Comparison of ENCODE assay signal across 1 cellular context in genomic region chr6:73566954-73567591, GRCh38.
TF ChIP-seq lines count a peak whose summit lies in the region.

No MANE protein-coding gene starts in this region.

TF ChIP-seq in HepG2, 621 proteins besides CTCF, POLR2A, EP300 and RAD21 (continued from another document and continues in another):
- peak; percentile 93 for TF ChIP-seq ATF2 (CRISPR knock-in tag; IDR thresholded peaks at IDR 0.05)
- no peak for TF ChIP-seq ZFP41 (CRISPR knock-in tag; IDR thresholded peaks at IDR 0.05; ENCODE audit: borderline replicate concordance)
- no peak; the same call in 1 of the 2 replicates for TF ChIP-seq ZC3H4 (CRISPR knock-in tag; IDR thresholded peaks at IDR 0.05; ENCODE audit: borderline replicate concordance)
- no peak for TF ChIP-seq TBL1XR1 (IDR thresholded peaks at IDR 0.05; ENCODE audit: borderline replicate concordance, low read length, partially characterized antibody)
- TF ChIP-seq RNF219 (CRISPR knock-in tag; IDR thresholded peaks at IDR 0.05), result no peak; the same call in 1 of the 2 replicates
- TF ChIP-seq NCOA2 (CRISPR knock-in tag; IDR thresholded peaks at IDR 0.05), result peak; percentile 84
- no peak for TF ChIP-seq ZSCAN12 (CRISPR knock-in tag; IDR thresholded peaks at IDR 0.05)
- 0 out of 2 replicates have a peak, but pooled peaks have one; percentile 4 for TF ChIP-seq NKX3-1 (CRISPR knock-in tag; IDR thresholded peaks at IDR 0.05)
- TF ChIP-seq FOXK1 (CRISPR knock-in tag; IDR thresholded peaks at IDR 0.05; ENCODE audit: borderline replicate concordance, low read depth), result peak; percentile 53; the same call in 1 of the 2 replicates
- TF ChIP-seq ZNF30 (CRISPR knock-in tag; IDR thresholded peaks at IDR 0.05), result no peak
- 0 out of 2 replicates have a peak, but pooled peaks have one; percentile 66 for TF ChIP-seq ZNF503 (CRISPR knock-in tag; IDR thresholded peaks at IDR 0.05)
- peak; percentile 63; the same call in 1 of the 2 replicates for TF ChIP-seq ZMAT3 (CRISPR knock-in tag; conservative IDR thresholded peaks at IDR 0.05)
- TF ChIP-seq CHD4 (IDR thresholded peaks at IDR 0.05; ENCODE audit: borderline replicate concordance, low read length), result no peak
- no peak for TF ChIP-seq GZF1 (CRISPR knock-in tag; IDR thresholded peaks at IDR 0.05)
- TF ChIP-seq NFKBIZ (CRISPR knock-in tag; IDR thresholded peaks at IDR 0.05), result 0 out of 2 replicates have a peak, but pooled peaks have one; percentile 32
- TF ChIP-seq ELF3 (CRISPR knock-in tag; IDR thresholded peaks at IDR 0.05), result peak; percentile 94
- peak; percentile 77; the same call in 1 of the 2 replicates for TF ChIP-seq ZMYM4 (CRISPR knock-in tag; IDR thresholded peaks at IDR 0.05)
- TF ChIP-seq ZNF276 (CRISPR knock-in tag; IDR thresholded peaks at IDR 0.05; ENCODE audit: low read depth), result no peak
- TF ChIP-seq ATF6 (CRISPR knock-in tag; conservative IDR thresholded peaks at IDR 0.05), result no peak
- peak; percentile 81; the same call in 1 of the 2 replicates for TF ChIP-seq ZNF614 (CRISPR knock-in tag; IDR thresholded peaks at IDR 0.05; ENCODE audit: borderline replicate concordance)
- 0 out of 2 replicates have a peak, but pooled peaks have one; percentile 74 for TF ChIP-seq RERE (CRISPR knock-in tag; IDR thresholded peaks at IDR 0.05; ENCODE audit: low read depth)
- TF ChIP-seq ZNF878 (CRISPR knock-in tag; IDR thresholded peaks at IDR 0.05), result peak; percentile 36; the same call in 1 of the 2 replicates
- no peak for TF ChIP-seq ZBED4 (CRISPR knock-in tag; IDR thresholded peaks at IDR 0.05; ENCODE audit: borderline replicate concordance)
- no peak for TF ChIP-seq CEBPZ (IDR thresholded peaks at IDR 0.05; ENCODE audit: low read length)
- TF ChIP-seq ZNF143 (CRISPR knock-in tag; IDR thresholded peaks at IDR 0.05), result no peak; the same call in 1 of the 2 replicates
- no peak for TF ChIP-seq MYNN (CRISPR knock-in tag; IDR thresholded peaks at IDR 0.05; ENCODE audit: low read depth)
- peak; percentile 88 for TF ChIP-seq FOSL2 (CRISPR knock-in tag; IDR thresholded peaks at IDR 0.05)
- peak; percentile 90; the same call in 1 of the 2 replicates for TF ChIP-seq ZNF747 (CRISPR knock-in tag; IDR thresholded peaks at IDR 0.05; ENCODE audit: borderline replicate concordance)
